16 cellular contexts compared by ENCODE assay signal in genomic region chr11:93922830-93923229, GRCh38.
DNase-seq lines count a peak whose midpoint lies in the region; ATAC-seq, FAIRE-seq and TF ChIP-seq lines count a peak whose summit lies in the region.
"Had no signal": no experiment of that assay in that cellular context is flagged by ENCODE, and none has a peak within 500 bp of the region (broad histone marks: within the 10 kb centered on the region; RNA-seq: fewer than 3 reads in every experiment).

No MANE protein-coding gene starts in this region.

- H3K4me2 ChIP-seq in GM12878 (ENCODE audit: control insufficient read depth, insufficient read depth), result no peak overlapping the region
- H3K4me2 ChIP-seq in hepatocyte, result no peak overlapping the region

- H3K27me3 ChIP-seq in GM12878 (replicated peaks in 1 of 2; ENCODE audit: control insufficient read depth in 2 of 2, insufficient read depth in 2 of 2, low read length in 1 of 2), result no peaks in the 10 kb centered on the region; a peak in 1 of 4 replicates
- no peaks in the 10 kb centered on the region for H3K27me3 ChIP-seq in hepatocyte
- H3K27me3 ChIP-seq in upper lobe of left lung, result no peaks in the 10 kb centered on the region
- H3K27me3 ChIP-seq in WERI-Rb-1 (ENCODE audit: insufficient read depth, low read depth, severe bottlenecking), result no peaks in the 10 kb centered on the region

- H3K9me3 ChIP-seq in GM12878 (replicated peaks; ENCODE audit: control insufficient read depth, insufficient read depth, low read length) (no peaks in the 10 kb centered on the region), hepatocyte (ENCODE audit: low read depth) (no peaks in the 10 kb centered on the region), upper lobe of left lung (no peaks in the 10 kb centered on the region), WERI-Rb-1 (ENCODE audit: severe bottlenecking) (no peaks in the 10 kb centered on the region)

- FAIRE-seq in GM12892 (lab: Jason Lieb, UNC) (peak; percentile 38), GM12878 (lab: Jason Lieb, UNC) (no peak)
- FAIRE-seq: A204.1, D721Med, G401.6 had no signal

- 15% methylated on average over 4 of the region's 4 CpGs for WGBS in GM12878 (ENCODE audit: insufficient coverage, insufficient replicate concordance, low lambda C conversion rate, missing lambda C conversion rate)
- WGBS in hepatocyte (ENCODE audit: low lambda C conversion rate, missing lambda C conversion rate), result 48% methylated on average over 4 of the region's 4 CpGs
- WGBS in upper lobe of left lung, 2 donors, result 58 to 67% methylated on average over 4 of the region's 4 CpGs

- POLR2A ChIA-PET in GM12878 (lab: Charles Lee), result no interaction called here

- no peak for TF ChIP-seq EP300 in GM12878 (IDR thresholded peaks at IDR 0.05; ENCODE audit: borderline replicate concordance in 1 of 2, control insufficient read depth in 1 of 2, low read depth in 2 of 2, low read length in 2 of 2)
- no peak for TF ChIP-seq EP300 in upper lobe of left lung (IDR thresholded peaks at IDR 0.05)

- H3K9ac ChIP-seq in GM12878 (ENCODE audit: control insufficient read depth, insufficient read depth, low read length), result no peak overlapping the region

- H3K4me3 ChIP-seq in GM12878 (no peak overlapping the region), hepatocyte (no peak overlapping the region), upper lobe of left lung (no peak overlapping the region), WERI-Rb-1 (ENCODE audit: low read depth, low read length) (no peak overlapping the region)

- H3K36me3 ChIP-seq in GM12878 (ENCODE audit: control insufficient read depth in 2 of 2, insufficient read depth in 2 of 2, low read length in 1 of 2) (no peaks in the 10 kb centered on the region), hepatocyte (replicated peaks; ENCODE audit: insufficient read depth, low read depth) (no peaks in the 10 kb centered on the region), upper lobe of left lung (no peaks in the 10 kb centered on the region), WERI-Rb-1 (no peaks in the 10 kb centered on the region)

- no TSS peak for BruUV-seq in GM12878 (replicated peaks; lab: Mats Ljungman, UMichigan)

- intact Hi-C loops in GM12878 (cut with micrococcal nuclease; ENCODE audit: unreplicated experiment), result loop anchor here (5.0 to 10.0 kb wide), 3 partner anchors 182 to 579 kb away; no protein-coding TSS in a partner anchor

- TF ChIP-seq CTCF in GM12878 (IDR thresholded peaks at IDR 0.05 in 2 of 3, conservative IDR thresholded peaks at IDR 0.05 in 1 of 3; ENCODE audit: control insufficient read depth in 2 of 3, extremely low read depth in 1 of 3, insufficient read depth in 1 of 3, low read depth in 3 of 3, low read length in 3 of 3) (no peak), hepatocyte (IDR thresholded peaks at IDR 0.05; ENCODE audit: poor library complexity) (no peak), upper lobe of left lung (IDR thresholded peaks at IDR 0.05) (no peak), WERI-Rb-1 (IDR thresholded peaks at IDR 0.05; ENCODE audit: low read depth, low read length) (no peak)

- no peak for ATAC-seq in GM12878
- no peak for ATAC-seq in upper lobe of left lung (ENCODE audit: low FRiP score in 2 of 2)
- ATAC-seq: CD8-positive, alpha-beta T cell had no signal

- H3K9me2 ChIP-seq in hepatocyte (replicated peaks; ENCODE audit: insufficient read depth), result no peaks in the 10 kb centered on the region

- DNase-seq in GM12892 (ENCODE audit: insufficient read length) (no peak), GM12878 (ENCODE audit: low read depth, low spot score) (no peak), hepatocyte (ENCODE audit: low spot score) (peak; percentile 66), left kidney (ENCODE audit: low read depth, low spot score) (peak; percentile 14), upper lobe of left lung (no peak), AG08396 (ENCODE audit: low spot score) (no peak), WERI-Rb-1 (no peak)
- DNase-seq: CD8-positive, alpha-beta T cell; COR-L47; DMS153; DMS79 treated with DMSO at 0.1 percent for 48 hours; EL; H7 had no signal

- in situ Hi-C loops in GM12878 (cut with MboI), result no loop called here

- CTCF ChIA-PET in GM12878 (lab: Yijun Ruan, JAX), result interaction anchor here (0.9 to 2.2 kb wide), 7 partner anchors 8 to 581 kb away, joined by 3 to 17 read pairs (median 5); no protein-coding TSS in a partner anchor

- H2AFZ ChIP-seq in GM12878 (ENCODE audit: control insufficient read depth, low read depth, low read length) (no peak overlapping the region), hepatocyte (no peak overlapping the region)

- no peak overlapping the region for H3K27ac ChIP-seq in GM12878 (ENCODE audit: control insufficient read depth, insufficient read depth)
- H3K27ac ChIP-seq in hepatocyte, result peak overlapping the region; percentile 91
- H3K27ac ChIP-seq in upper lobe of left lung, result no peak overlapping the region
- H3K27ac ChIP-seq in WERI-Rb-1, result no peak overlapping the region

- H4K20me1 ChIP-seq in GM12878 (ENCODE audit: control insufficient read depth, insufficient read depth), result no peaks in the 10 kb centered on the region
- no peaks in the 10 kb centered on the region for H4K20me1 ChIP-seq in hepatocyte (ENCODE audit: insufficient read depth, poor library complexity, severe bottlenecking)

- no peak for TF ChIP-seq RAD21 in GM12878 (IDR thresholded peaks at IDR 0.05; ENCODE audit: insufficient read depth, low read depth, low read length)

- TF ChIP-seq POLR2A in GM12892 (IDR thresholded peaks at IDR 0.05; ENCODE audit: low read depth, low read length) (no peak), GM12878 (IDR thresholded peaks at IDR 0.05; ENCODE audit: low read depth, low read length) (no peak), upper lobe of left lung (IDR thresholded peaks at IDR 0.05) (no peak)

- SMC1A ChIA-PET in GM12878 (lab: Charles Lee; ENCODE audit: uncharacterized antibody, unreplicated experiment), result interaction anchor here (0.7 to 1.5 kb wide), 5 partner anchors 260 to 582 kb away, joined by 3 to 7 read pairs (median 4); no protein-coding TSS in a partner anchor

- no peaks in the 10 kb centered on the region for H3K79me2 ChIP-seq in GM12878 (ENCODE audit: control insufficient read depth, insufficient read depth, low read length)
- no peaks in the 10 kb centered on the region for H3K79me2 ChIP-seq in hepatocyte

- RAD21 ChIA-PET in GM12878 (lab: Charles Lee; ENCODE audit: unreplicated experiment), result interaction anchor here (1.0 to 1.5 kb wide), 3 partner anchors 248 to 581 kb away, joined by 3 to 6 read pairs (median 4); no protein-coding TSS in a partner anchor

- H3K4me1 ChIP-seq in GM12878 (ENCODE audit: control insufficient read depth, insufficient read depth, low read length) (no peaks in the 10 kb centered on the region), hepatocyte (ENCODE audit: insufficient read depth) (no peaks in the 10 kb centered on the region), upper lobe of left lung (no peaks in the 10 kb centered on the region)

TF ChIP-seq in GM12878, 131 proteins besides CTCF, POLR2A, EP300 and RAD21:
- TF ChIP-seq IKZF2 (IDR thresholded peaks at IDR 0.05), result peak; percentile 22 to 29; a peak in 2 of 4 replicates
- TF ChIP-seq, protein P1, sequence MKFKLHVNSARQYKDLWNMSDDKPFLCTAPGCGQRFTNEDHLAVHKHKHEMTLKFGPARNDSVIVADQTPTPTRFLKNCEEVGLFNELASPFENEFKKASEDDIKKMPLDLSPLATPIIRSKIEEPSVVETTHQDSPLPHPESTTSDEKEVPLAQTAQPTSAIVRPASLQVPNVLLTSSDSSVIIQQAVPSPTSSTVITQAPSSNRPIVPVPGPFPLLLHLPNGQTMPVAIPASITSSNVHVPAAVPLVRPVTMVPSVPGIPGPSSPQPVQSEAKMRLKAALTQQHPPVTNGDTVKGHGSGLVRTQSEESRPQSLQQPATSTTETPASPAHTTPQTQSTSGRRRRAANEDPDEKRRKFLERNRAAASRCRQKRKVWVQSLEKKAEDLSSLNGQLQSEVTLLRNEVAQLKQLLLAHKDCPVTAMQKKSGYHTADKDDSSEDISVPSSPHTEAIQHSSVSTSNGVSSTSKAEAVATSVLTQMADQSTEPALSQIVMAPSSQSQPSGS (IDR thresholded peaks at IDR 0.05; ENCODE audit: low read length), result no peak
- TF ChIP-seq CREB1 (IDR thresholded peaks at IDR 0.05; ENCODE audit: low read depth), result no peak
- TF ChIP-seq BHLHE40 (IDR thresholded peaks at IDR 0.05; ENCODE audit: borderline replicate concordance in 1 of 2, low read depth in 2 of 2, low read length in 1 of 2), result peak in 1 of 2 experiments; percentile 38; a peak in 1 of 4 replicates

Comparison
In these comparisons a context has a peak if more than half of its experiments do, and no peak if none do; other contexts are left out.
1. DNase-seq: peak in hepatocyte (single experiment) and left kidney (single experiment); none in GM12892 (single experiment), GM12878 (single experiment), upper lobe of left lung (0 of 2), AG08396 (single experiment) and WERI-Rb-1 (single experiment).